ENCODE assay signal across 27 cellular contexts in genomic region chr7:19321925-19322470, GRCh38.
"Had no signal": no experiment of that assay in that cellular context is flagged by ENCODE, and none has a peak within 500 bp of the region (broad histone marks: within the 10 kb centered on the region; RNA-seq: fewer than 3 reads in every experiment).

No MANE protein-coding gene starts in this region.

- H3K9me3 Mint-ChIP-seq: activated B cell treated with CpG ODN at 0.5 μM for 24 hours; brain; dendritic cell treated with granulocyte-macrophage colony-stimulating factor and Interleukin-4, amounts not matched to agents 40 ng/mL and 50 ng/mL, for 4 days; endodermal cell; nephron progenitor cell had no signal

- ATAC-seq: activated CD8-positive, alpha-beta memory T cell treated with anti-CD3 and anti-CD28 coated beads, Interleukin-2, amount 10 ng/mL, durations not matched to agents 7 days and 5 days; activated CD8-positive, alpha-beta T cell treated with anti-CD3 and anti-CD28 coated beads, Interleukin-2, amount 10 ng/mL, durations not matched to agents 7 days and 5 days; activated naive CD4-positive, alpha-beta T cell treated with anti-CD3 and anti-CD28 coated beads, Interleukin-2, amount 50 U/mL, for 72 hours; activated T-cell treated with anti-CD3 and anti-CD28 coated beads, Interleukin-2, amount 50 U/mL, for 72 hours; esophagus mucosa; heart right ventricle; left lung; right cardiac atrium; stimulated activated naive CD8-positive, alpha-beta T cell treated with anti-CD3 and anti-CD28 coated beads, Interleukin-15, Interleukin-2, amounts not matched to agents 100 U/mL and 50 U/mL, for 24 hours had no signal

- H3K4me3 ChIP-seq: heart right ventricle, left lung, lung, thoracic aorta, uterus had no signal

- H3K4me1 Mint-ChIP-seq: activated B cell treated with CpG ODN at 0.5 μM for 24 hours; activated CD8-positive, alpha-beta memory T cell treated with anti-CD3 and anti-CD28 coated beads, Interleukin-2, amount 10 ng/mL, durations not matched to agents 7 days and 5 days; endodermal cell; nephron progenitor cell had no signal

- H3K4me3 Mint-ChIP-seq: activated B cell treated with CpG ODN at 0.5 μM for 24 hours; activated CD8-positive, alpha-beta memory T cell treated with anti-CD3 and anti-CD28 coated beads, Interleukin-2, amount 10 ng/mL, durations not matched to agents 7 days and 5 days; activated CD8-positive, alpha-beta T cell treated with anti-CD3 and anti-CD28 coated beads, Interleukin-2, amount 10 ng/mL, durations not matched to agents 7 days and 5 days; activated T-cell treated with anti-CD3 and anti-CD28 coated beads, Interleukin-2, amount 50 U/mL, for 72 hours; brain; dendritic cell treated with granulocyte-macrophage colony-stimulating factor and Interleukin-4, amounts not matched to agents 40 ng/mL and 50 ng/mL, for 4 days; endodermal cell; nephron progenitor cell had no signal

- H3K27ac Mint-ChIP-seq: activated B cell treated with CpG ODN at 0.5 μM for 24 hours; activated CD8-positive, alpha-beta memory T cell treated with anti-CD3 and anti-CD28 coated beads, Interleukin-2, amount 10 ng/mL, durations not matched to agents 7 days and 5 days; activated CD8-positive, alpha-beta T cell treated with anti-CD3 and anti-CD28 coated beads, Interleukin-2, amount 10 ng/mL, durations not matched to agents 7 days and 5 days; activated naive CD4-positive, alpha-beta T cell treated with anti-CD3 and anti-CD28 coated beads, Interleukin-2, amount 50 U/mL, for 72 hours; activated T-cell treated with anti-CD3 and anti-CD28 coated beads, Interleukin-2, amount 50 U/mL, for 72 hours; brain; dendritic cell treated with granulocyte-macrophage colony-stimulating factor and Interleukin-4, amounts not matched to agents 40 ng/mL and 50 ng/mL, for 4 days; endodermal cell; nephron progenitor cell had no signal

- H3K36me3 Mint-ChIP-seq: activated CD8-positive, alpha-beta memory T cell treated with anti-CD3 and anti-CD28 coated beads, Interleukin-2, amount 10 ng/mL, durations not matched to agents 7 days and 5 days; brain had no signal

- DNase-seq: activated B cell treated with CpG ODN at 0.5 μM for 24 hours; activated CD8-positive, alpha-beta memory T cell treated with anti-CD3 and anti-CD28 coated beads, Interleukin-2, amount 10 ng/mL, durations not matched to agents 7 days and 5 days; activated CD8-positive, alpha-beta T cell treated with anti-CD3 and anti-CD28 coated beads, Interleukin-2, amount 10 ng/mL, durations not matched to agents 7 days and 5 days; activated naive CD4-positive, alpha-beta T cell; activated T-cell treated with anti-CD3 and anti-CD28 coated beads for 4 hours; activated T-cell treated with anti-CD3 and anti-CD28 coated beads, Interleukin-2, amount 50 U/mL, for 72 hours; aorta; endodermal cell; foreskin melanocyte; heart right ventricle; kidney glomerular epithelial cell; left lung; mesendoderm; nephron progenitor cell; nucleus accumbens; right cardiac atrium; stimulated activated CD4-positive, alpha-beta T cell treated with anti-CD3 and anti-CD28 coated beads, Interleukin-2, amount 100 ng/mL, for 48 hours; stimulated activated naive CD8-positive, alpha-beta T cell treated with anti-CD3 and anti-CD28 coated beads, Interleukin-15, Interleukin-2, amounts not matched to agents 100 U/mL and 50 U/mL, for 24 hours; T-helper 2 cell; trophoblast cell; uterus had no signal

- H3K27me3 Mint-ChIP-seq: activated B cell treated with CpG ODN at 0.5 μM for 24 hours; activated CD8-positive, alpha-beta memory T cell treated with anti-CD3 and anti-CD28 coated beads, Interleukin-2, amount 10 ng/mL, durations not matched to agents 7 days and 5 days; brain; dendritic cell treated with granulocyte-macrophage colony-stimulating factor and Interleukin-4, amounts not matched to agents 40 ng/mL and 50 ng/mL, for 4 days had no signal
